9 cellular contexts compared by ENCODE assay signal in the genomic region with DNA sequence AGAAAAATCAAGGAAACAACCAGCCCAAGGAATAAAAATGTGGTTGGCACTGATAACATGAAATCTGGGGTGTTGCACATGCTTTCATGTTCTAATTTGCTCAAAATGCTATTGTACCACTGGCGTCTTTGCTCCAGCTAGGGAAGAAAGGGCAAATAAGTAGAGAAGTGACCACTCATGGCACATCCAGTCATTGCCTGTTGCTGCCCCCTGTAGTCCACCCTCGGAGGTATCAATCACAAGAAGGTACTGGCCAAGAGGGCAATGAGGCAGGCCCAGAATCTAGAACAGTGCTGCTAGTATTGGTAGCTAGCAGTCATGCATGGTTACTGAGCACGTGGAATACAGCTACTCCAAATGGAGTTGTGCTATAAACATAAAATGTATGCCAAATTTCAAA.
A peak's percentile ranks its signal among the peaks of the same experiment; 100 is the strongest.
DNase-seq lines count a peak whose midpoint lies in the region; FAIRE-seq and TF ChIP-seq lines count a peak whose summit lies in the region.
"Had no signal": no experiment of that assay in that cellular context is flagged by ENCODE, and none has a peak within 500 bp of the region (broad histone marks: within the 10 kb centered on the region; RNA-seq: fewer than 3 reads in every experiment).

No MANE protein-coding gene starts in this region.

- DNase-seq in activated naive CD4-positive, alpha-beta T cell treated with anti-CD3 and anti-CD28 coated beads for 36 hours = peak; percentile 37
- DNase-seq in activated naive CD4-positive, alpha-beta T cell treated with anti-CD3 and anti-CD28 coated beads, Interleukin-2, amount 50 U/mL, for 16 hours = no peak
- DNase-seq in NCI-H69 (lab: John Stamatoyannopoulos, UW) = peak; percentile 11
- DNase-seq in epithelial cell of proximal tubule (ENCODE audit: low read depth) = no peak
- DNase-seq in type B pancreatic cell (ENCODE audit: extremely low spot score, unreplicated experiment) = no peak
- DNase-seq in activated CD8-positive, alpha-beta memory T cell treated with anti-CD3 and anti-CD28 coated beads, Interleukin-2, amount 50 U/mL, for 4 hours = no peak
- no peak for DNase-seq in DMS79 (lab: John Stamatoyannopoulos, UW)
- no peak for DNase-seq in GM19239 (ENCODE audit: insufficient read length, low spot score)
- DNase-seq: activated CD8-positive, alpha-beta memory T cell treated with anti-CD3 and anti-CD28 coated beads, Interleukin-2, amount 10 ng/mL, durations not matched to agents 7 days and 5 days had no signal

- no peaks in the 10 kb centered on the region for H3K9me3 Mint-ChIP-seq in activated naive CD4-positive, alpha-beta T cell treated with anti-CD3 and anti-CD28 coated beads for 36 hours
- no peaks in the 10 kb centered on the region for H3K9me3 Mint-ChIP-seq in type B pancreatic cell

- H3K4me1 Mint-ChIP-seq in activated naive CD4-positive, alpha-beta T cell treated with anti-CD3 and anti-CD28 coated beads for 36 hours (ENCODE audit: low read depth) = peaks cover 4% of the 10 kb centered on the region
- peaks cover 18% of the 10 kb centered on the region for H3K4me1 Mint-ChIP-seq in type B pancreatic cell (ENCODE audit: unreplicated experiment)

- no peak overlapping the region for H3K27ac Mint-ChIP-seq in activated naive CD4-positive, alpha-beta T cell treated with anti-CD3 and anti-CD28 coated beads for 36 hours
- no peak overlapping the region for H3K27ac Mint-ChIP-seq in type B pancreatic cell
- H3K27ac Mint-ChIP-seq: activated CD8-positive, alpha-beta memory T cell treated with anti-CD3 and anti-CD28 coated beads, Interleukin-2, amount 10 ng/mL, durations not matched to agents 7 days and 5 days had no signal

- no peak overlapping the region for H3K4me3 Mint-ChIP-seq in activated naive CD4-positive, alpha-beta T cell treated with anti-CD3 and anti-CD28 coated beads for 36 hours
- no peak overlapping the region for H3K4me3 Mint-ChIP-seq in type B pancreatic cell
- H3K4me3 Mint-ChIP-seq: activated CD8-positive, alpha-beta memory T cell treated with anti-CD3 and anti-CD28 coated beads, Interleukin-2, amount 10 ng/mL, durations not matched to agents 7 days and 5 days had no signal

- H3K4me3 ChIP-seq in epithelial cell of proximal tubule (ENCODE audit: low read depth, low read length) = no peak overlapping the region

- TF ChIP-seq CTCF in epithelial cell of proximal tubule (conservative IDR thresholded peaks at IDR 0.05; ENCODE audit: low read depth, low read length) (peak; percentile 81), type B pancreatic cell (conservative IDR thresholded peaks at IDR 0.05) (peak; percentile 57)

- CTCF ChIA-PET in activated naive CD4-positive, alpha-beta T cell treated with anti-CD3 and anti-CD28 coated beads for 36 hours (lab: Charles Lee) = interaction anchor here (0.7 to 1.2 kb wide), 3 partner anchors 20 to 165 kb away, joined by 3 to 4 read pairs (median 4); no protein-coding TSS in a partner anchor

- peaks cover 9% of the 10 kb centered on the region for H3K27me3 Mint-ChIP-seq in activated naive CD4-positive, alpha-beta T cell treated with anti-CD3 and anti-CD28 coated beads for 36 hours (ENCODE audit: low read depth)
- H3K27me3 Mint-ChIP-seq in type B pancreatic cell = peaks cover 3% of the 10 kb centered on the region

- intact Hi-C loops in activated naive CD4-positive, alpha-beta T cell treated with anti-CD3 and anti-CD28 coated beads for 36 hours (cut with micrococcal nuclease) = loop anchor here (1.0 kb wide), 1 partner anchor 168 kb away; no protein-coding TSS in a partner anchor

- no peak for FAIRE-seq in GM19239 (lab: Jason Lieb, UNC)

- H3K36me3 Mint-ChIP-seq in activated naive CD4-positive, alpha-beta T cell treated with anti-CD3 and anti-CD28 coated beads for 36 hours (ENCODE audit: low read depth) = no peaks in the 10 kb centered on the region
- H3K36me3 Mint-ChIP-seq in type B pancreatic cell = no peaks in the 10 kb centered on the region
- H3K36me3 Mint-ChIP-seq: activated CD8-positive, alpha-beta memory T cell treated with anti-CD3 and anti-CD28 coated beads, Interleukin-2, amount 10 ng/mL, durations not matched to agents 7 days and 5 days had no signal

Comparison
In these comparisons a context has a peak if more than half of its experiments do, and no peak if none do; other contexts are left out.
1. DNase-seq: peak in activated naive CD4-positive, alpha-beta T cell treated with anti-CD3 and anti-CD28 coated beads for 36 hours (single experiment) and NCI-H69 (single experiment); none in activated naive CD4-positive, alpha-beta T cell treated with anti-CD3 and anti-CD28 coated beads, Interleukin-2, amount 50 U/mL, for 16 hours (single experiment), epithelial cell of proximal tubule (single experiment), type B pancreatic cell (single experiment), activated CD8-positive, alpha-beta memory T cell treated with anti-CD3 and anti-CD28 coated beads, Interleukin-2, amount 50 U/mL, for 4 hours (single experiment), DMS79 (single experiment) and GM19239 (single experiment).